ENCODE assay signal across 8 cellular contexts in the genomic region with DNA sequence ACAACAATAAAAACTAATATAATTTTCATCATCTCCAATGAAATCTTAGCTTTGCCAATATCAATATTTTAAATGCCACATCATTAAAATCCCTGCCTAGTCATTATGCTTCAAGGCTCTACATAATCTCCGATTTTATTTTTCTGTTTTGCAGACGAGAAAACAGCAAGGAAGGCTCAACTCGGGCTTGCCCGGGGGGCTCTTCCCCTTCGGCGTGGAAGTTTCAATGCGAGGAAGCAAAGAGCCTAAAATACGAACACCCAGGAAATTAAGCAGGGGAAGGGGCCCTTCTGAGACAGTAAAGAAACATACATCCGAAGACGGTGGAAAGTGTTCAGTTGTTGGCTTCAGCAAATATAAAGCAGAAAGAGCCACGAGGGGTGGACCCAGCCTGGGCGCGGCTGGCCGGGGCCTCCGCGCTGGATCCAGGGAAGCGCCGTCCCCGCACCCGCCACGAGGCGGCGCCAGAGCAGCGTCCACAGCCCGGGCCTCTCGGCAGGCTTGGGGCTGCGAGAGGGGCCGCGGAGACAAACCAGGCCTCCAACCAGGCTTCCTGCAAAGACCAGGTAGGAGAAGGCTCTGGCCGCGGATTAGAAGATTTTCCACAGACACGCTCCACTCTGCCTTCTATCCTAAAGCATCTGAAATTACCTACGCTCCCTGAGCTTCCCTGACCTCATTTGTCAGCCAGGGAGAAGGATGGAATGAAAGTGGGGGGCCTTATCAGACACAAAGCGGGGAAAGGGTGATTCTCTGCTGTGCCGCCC.
DNase-seq lines count a peak whose midpoint lies in the region; ATAC-seq and TF ChIP-seq lines count a peak whose summit lies in the region.

No MANE protein-coding gene starts in this region.

- no peak overlapping the region for H3K27ac ChIP-seq in fibroblast of lung (ENCODE audit: insufficient read depth, low read length)
- no peak overlapping the region for H3K27ac ChIP-seq in suprapubic skin

- peak; percentile 72 to 95 for TF ChIP-seq CTCF in fibroblast of lung (conservative IDR thresholded peaks at IDR 0.05 in 1 of 2, IDR thresholded peaks at IDR 0.05 in 1 of 2; ENCODE audit: low read depth in 1 of 2, low read length in 2 of 2)
- peak; percentile 99 for TF ChIP-seq CTCF in nephron (IDR thresholded peaks at IDR 0.05; ENCODE audit: unreplicated experiment in 3 of 3)
- peak; percentile 87 to 98 for TF ChIP-seq CTCF in suprapubic skin (IDR thresholded peaks at IDR 0.05)

- peak overlapping the region in 1 of 3 experiments; percentile 32 for H3K27ac Mint-ChIP-seq in nephron

- no peaks in the 10 kb centered on the region for H3K36me3 ChIP-seq in HAP-1 (replicated peaks)
- no peaks in the 10 kb centered on the region for H3K36me3 ChIP-seq in fibroblast of lung (ENCODE audit: control insufficient read depth, insufficient read depth, low read length)
- H3K36me3 ChIP-seq in suprapubic skin, result no peaks in the 10 kb centered on the region

- peak overlapping the region; percentile 73 for H3K4me2 ChIP-seq in fibroblast of lung (ENCODE audit: extremely low read depth, insufficient read depth, low read length)

- TF ChIP-seq EP300 in suprapubic skin (IDR thresholded peaks at IDR 0.05), result no peak

- H3K4me1 Mint-ChIP-seq in nephron, result peaks cover 1% of the 10 kb centered on the region

- no peaks in the 10 kb centered on the region for H3K9me3 Mint-ChIP-seq in nephron

- no peaks in the 10 kb centered on the region for H3K4me1 ChIP-seq in HAP-1
- H3K4me1 ChIP-seq in fibroblast of lung (ENCODE audit: control insufficient read depth, extremely low read depth, insufficient read depth, low read length), result no peaks in the 10 kb centered on the region
- peaks cover 3% of the 10 kb centered on the region for H3K4me1 ChIP-seq in suprapubic skin

- peak overlapping the region; percentile 5; the same call in 1 of the 2 replicates for H3K4me3 ChIP-seq in HAP-1
- peak overlapping the region in 1 of 4 experiments; percentile 20 for H3K4me3 ChIP-seq in fibroblast of lung (replicated peaks in 1 of 4; ENCODE audit: control extremely low read depth in 1 of 4, insufficient read depth in 1 of 4, low read depth in 3 of 4, low read length in 4 of 4)
- H3K4me3 ChIP-seq in suprapubic skin, result no peak overlapping the region

- 19% methylated on average over 35 of the region's 35 CpGs for WGBS in suprapubic skin

- H3K9me3 ChIP-seq in HAP-1, result no peaks in the 10 kb centered on the region
- no peaks in the 10 kb centered on the region for H3K9me3 ChIP-seq in fibroblast of lung (ENCODE audit: control insufficient read depth, insufficient read depth, low read depth, low read length)
- no peaks in the 10 kb centered on the region for H3K9me3 ChIP-seq in suprapubic skin

- H3K27me3 Mint-ChIP-seq in nephron (ENCODE audit: low read depth), result peaks cover 53% of the 10 kb centered on the region

- H3K9ac ChIP-seq in fibroblast of lung (ENCODE audit: insufficient read depth, low read length), result no peak overlapping the region

- H3K4me3 Mint-ChIP-seq in nephron, result peak overlapping the region in 1 of 3 experiments; percentile 34

- peak overlapping the region; percentile 60 for H2AFZ ChIP-seq in fibroblast of lung (ENCODE audit: low read length)

- TF ChIP-seq POLR2A in suprapubic skin (IDR thresholded peaks at IDR 0.05), result no peak

- DNase-seq in DMS153 (lab: John Stamatoyannopoulos, UW), result peak; percentile 7
- DNase-seq in HAP-1 (ENCODE audit: low spot score in 2 of 2), result peak; percentile 49 to 87
- peak; percentile 52 for DNase-seq in NCI-H460 (ENCODE audit: extremely low read depth, low read depth)
- peak; percentile 44 for DNase-seq in activated T-cell treated with anti-CD3 and anti-CD28 coated beads, Interleukin-2, amount 50 U/mL, for 1 hour
- DNase-seq in fibroblast of lung (ENCODE audit: low read depth in 2 of 2), result peak; percentile 31 to 48
- peak; percentile 66 to 77 for DNase-seq in suprapubic skin (ENCODE audit: low spot score in 2 of 2)

- no peak for ATAC-seq in HG02840 (IDR thresholded peaks at IDR 0.05; ENCODE audit: low FRiP score, unreplicated experiment)

- H3K79me2 ChIP-seq in fibroblast of lung (ENCODE audit: control insufficient read depth, insufficient read depth, low read length), result no peaks in the 10 kb centered on the region

- no peaks in the 10 kb centered on the region for H3K36me3 Mint-ChIP-seq in nephron (ENCODE audit: low read depth)

- H3K27me3 ChIP-seq in HAP-1 (ENCODE audit: low read depth), result no peaks in the 10 kb centered on the region
- H3K27me3 ChIP-seq in fibroblast of lung (ENCODE audit: control insufficient read depth, insufficient read depth, low read length), result no peaks in the 10 kb centered on the region
- H3K27me3 ChIP-seq in suprapubic skin, result peaks cover 8% of the 10 kb centered on the region

- in situ Hi-C loops in HAP-1 (cut with MboI; ENCODE audit: low sequenced_read_pairs), result loop anchor here (5.0 to 25.0 kb wide), 3 partner anchors 408 to 748 kb away; a partner anchor contains a TSS

- no peaks in the 10 kb centered on the region for H4K20me1 ChIP-seq in fibroblast of lung (ENCODE audit: control insufficient read depth, extremely low read depth, insufficient read depth, low read length)

Comparison
In these comparisons a context has a peak if more than half of its experiments do, and no peak if none do; other contexts are left out.
1. DNase-seq: peak in every context shown above with its lines; median percentile 72 in suprapubic skin; 68 in HAP-1; 52 in NCI-H460; 44 in activated T-cell treated with anti-CD3 and anti-CD28 coated beads, Interleukin-2, amount 50 U/mL, for 1 hour; 40 in fibroblast of lung; 7 in DMS153.